8 cellular contexts compared by ENCODE assay signal in genomic region chr14:77053046-77053841, GRCh38. TPM values are rescaled to one million over a fixed set of nuclear protein-coding genes. Genes with fewer than 3 reads are reported as not detected.
A peak's percentile ranks its signal among the peaks of the same experiment; 100 is the strongest.
DNase-seq lines count a peak whose midpoint lies in the region; TF ChIP-seq lines count a peak whose summit lies in the region.

No MANE protein-coding gene starts in this region.

- no CpG with 5 or more reads among the region's 21 CpGs for WGBS in H9 (ENCODE audit: extremely low coverage, insufficient read length, low lambda C conversion rate)
- WGBS in thymus = 37% methylated on average over 21 of the region's 21 CpGs

- H3K4me1 ChIP-seq in H9 (ENCODE audit: insufficient read depth, low read length) (no peaks in the 10 kb centered on the region), thymus (ENCODE audit: control insufficient read depth, insufficient read depth, low read length) (peaks cover 10% of the 10 kb centered on the region)

- no peak overlapping the region for H3K9ac ChIP-seq in H9 (ENCODE audit: extremely low read depth, insufficient read length, low read length)

- H3K36me3 ChIP-seq in thymus (ENCODE audit: control insufficient read depth, insufficient read depth) = no peaks in the 10 kb centered on the region

- no peak overlapping the region for H3T11ph ChIP-seq in H9 (ENCODE audit: low read length)

- H4K20me1 ChIP-seq in H9 (ENCODE audit: control insufficient read depth, insufficient read depth, insufficient read length) = no peaks in the 10 kb centered on the region

- H2BK15ac ChIP-seq in H9 (ENCODE audit: low read depth, low read length) = no peak overlapping the region

- no peak overlapping the region for H4K5ac ChIP-seq in H9 (ENCODE audit: insufficient read length, low read depth, low read length)

- peaks cover 0 to 5% of the 10 kb centered on the region in 2 experiments for H3K9me3 Mint-ChIP-seq in H9

- no peak overlapping the region for H2BK5ac ChIP-seq in H9 (ENCODE audit: insufficient read length, low read length)

- H3K4ac ChIP-seq in H9 (ENCODE audit: low read depth, low read length) = no peak overlapping the region

- H3K27me3 ChIP-seq in H9 (ENCODE audit: insufficient read depth, low read length) = no peaks in the 10 kb centered on the region
- no peaks in the 10 kb centered on the region for H3K27me3 ChIP-seq in thymus (ENCODE audit: control insufficient read depth, insufficient read depth)

- no peaks in the 10 kb centered on the region for H3K79me2 ChIP-seq in H9 (ENCODE audit: insufficient read depth, low read length)

- H3K27ac Mint-ChIP-seq in H9 = no peak overlapping the region

- no peaks in the 10 kb centered on the region for H3K9me3 ChIP-seq in H9 (ENCODE audit: control insufficient read depth, low read depth, low read length)
- H3K9me3 ChIP-seq in thymus (ENCODE audit: control insufficient read depth) = no peaks in the 10 kb centered on the region

- H3K27me3 Mint-ChIP-seq in H9 (ENCODE audit: low read depth) = peaks cover 6% of the 10 kb centered on the region

- H3K18ac ChIP-seq in H9 (ENCODE audit: insufficient read length, low read depth, low read length) = no peak overlapping the region

- no peak overlapping the region for H2AK5ac ChIP-seq in H9 (ENCODE audit: insufficient read length, low read length)

- no peaks in the 10 kb centered on the region for H3K79me1 ChIP-seq in H9 (ENCODE audit: insufficient read depth, low read depth, low read length, poor library complexity, severe bottlenecking)

- DNase-seq in C1 segment of cervical spinal cord (lab: John Stamatoyannopoulos, UW) = peak in 11 of 14 donors; percentile 17 to 73 (median 42)
- DNase-seq in H9 = peak; percentile 88
- DNase-seq in NOMO-1 treated with dmso at 0.1 percent for 144 hours (lab: John Stamatoyannopoulos, UW; ENCODE audit: unreplicated experiment) = peak; percentile 27
- DNase-seq in activated T-cell treated with anti-CD3 and anti-CD28 coated beads, Interleukin-2, amount 50 U/mL, for 48 hours = peak; percentile 87
- no peak for DNase-seq in fibroblast of mammary gland (ENCODE audit: low read depth)
- DNase-seq in nucleus accumbens (lab: John Stamatoyannopoulos, UW) = peak in 40 of 56 donors; percentile 10 to 78 (median 44)
- no peak for DNase-seq in NCI-H1105 treated with DMSO at 0.1 percent for 48 hours (lab: John Stamatoyannopoulos, UW)

- no peak overlapping the region for H3K56ac ChIP-seq in H9 (ENCODE audit: insufficient read length, low read depth, low read length)

- H3K27ac ChIP-seq in H9 (ENCODE audit: insufficient read length, low read depth, low read length) (no peak overlapping the region), thymus (ENCODE audit: low read depth) (peak overlapping the region; percentile 8)

- H3K14ac ChIP-seq in H9 (ENCODE audit: insufficient read depth, low read length) = no peak overlapping the region

- peaks cover 6 to 13% of the 10 kb centered on the region in 2 experiments for H3K4me1 Mint-ChIP-seq in H9

- no peak overlapping the region for H2BK20ac ChIP-seq in H9 (ENCODE audit: low read depth, low read length, poor library complexity, severe bottlenecking)

- H3K4me3 ChIP-seq in fibroblast of mammary gland (ENCODE audit: control insufficient read depth, low read depth, low read length) (no peak overlapping the region), thymus (ENCODE audit: low read length) (no peak overlapping the region)

- H2BK12ac ChIP-seq in H9 (ENCODE audit: insufficient read length, low read depth, low read length) = no peak overlapping the region

- H4K91ac ChIP-seq in H9 (ENCODE audit: insufficient read length, low read depth, low read length) = no peak overlapping the region

- H3K36me3 Mint-ChIP-seq in H9 (ENCODE audit: insufficient read depth in 1 of 3, low read depth in 3 of 3) = no peaks in the 10 kb centered on the region

- no peak overlapping the region for H3K23ac ChIP-seq in H9 (ENCODE audit: insufficient read length, low read depth, low read length)

- no peak overlapping the region for H3K4me2 ChIP-seq in H9 (ENCODE audit: insufficient read depth, insufficient read length, low read length)

- no peaks in the 10 kb centered on the region for H3K23me2 ChIP-seq in H9 (ENCODE audit: insufficient read length, low read depth, low read length, poor library complexity, severe bottlenecking)

- H2AFZ ChIP-seq in H9 (ENCODE audit: low read length) = no peak overlapping the region

- TF ChIP-seq CTCF in H9 (conservative IDR thresholded peaks at IDR 0.05) (peak; percentile 99), fibroblast of mammary gland (conservative IDR thresholded peaks at IDR 0.05; ENCODE audit: control insufficient read depth, insufficient read depth, low read depth, low read length) (peak; percentile 67)

- no peak overlapping the region; a peak in 1 of 5 replicates for H3K4me3 Mint-ChIP-seq in H9

- H2BK120ac ChIP-seq in H9 (ENCODE audit: low read depth, low read length, poor library complexity, severe bottlenecking) = no peak overlapping the region

- H4K8ac ChIP-seq in H9 (replicated peaks; ENCODE audit: insufficient read length, low read depth, low read length) = no peak overlapping the region

RNA-seq across cellular contexts. Expression of gene IRF2BPL, which starts 24.7 kb away (rescaled TPM):
- total RNA-seq in H9 (2021) = 59.0 and 60.1 TPM in 2 replicates
- 13.3 TPM for polyA plus RNA-seq in thymus

RNA-seq across cellular contexts. Expression of gene CIPC, which starts 44.8 kb away (rescaled TPM):
- 22.2 and 23.4 TPM in 2 replicates for total RNA-seq in H9 (2021)
- polyA plus RNA-seq in thymus = 10.5 TPM

Comparison
In these comparisons a context has a peak if more than half of its experiments do, and no peak if none do; other contexts are left out.
1. DNase-seq: peak in C1 segment of cervical spinal cord (11 of 14), H9 (single experiment), NOMO-1 treated with dmso at 0.1 percent for 144 hours (single experiment), activated T-cell treated with anti-CD3 and anti-CD28 coated beads, Interleukin-2, amount 50 U/mL, for 48 hours (2 of 2) and nucleus accumbens (40 of 56); none in fibroblast of mammary gland (single experiment) and NCI-H1105 treated with DMSO at 0.1 percent for 48 hours (single experiment).